8 cellular contexts compared by ENCODE assay signal in the genomic region with DNA sequence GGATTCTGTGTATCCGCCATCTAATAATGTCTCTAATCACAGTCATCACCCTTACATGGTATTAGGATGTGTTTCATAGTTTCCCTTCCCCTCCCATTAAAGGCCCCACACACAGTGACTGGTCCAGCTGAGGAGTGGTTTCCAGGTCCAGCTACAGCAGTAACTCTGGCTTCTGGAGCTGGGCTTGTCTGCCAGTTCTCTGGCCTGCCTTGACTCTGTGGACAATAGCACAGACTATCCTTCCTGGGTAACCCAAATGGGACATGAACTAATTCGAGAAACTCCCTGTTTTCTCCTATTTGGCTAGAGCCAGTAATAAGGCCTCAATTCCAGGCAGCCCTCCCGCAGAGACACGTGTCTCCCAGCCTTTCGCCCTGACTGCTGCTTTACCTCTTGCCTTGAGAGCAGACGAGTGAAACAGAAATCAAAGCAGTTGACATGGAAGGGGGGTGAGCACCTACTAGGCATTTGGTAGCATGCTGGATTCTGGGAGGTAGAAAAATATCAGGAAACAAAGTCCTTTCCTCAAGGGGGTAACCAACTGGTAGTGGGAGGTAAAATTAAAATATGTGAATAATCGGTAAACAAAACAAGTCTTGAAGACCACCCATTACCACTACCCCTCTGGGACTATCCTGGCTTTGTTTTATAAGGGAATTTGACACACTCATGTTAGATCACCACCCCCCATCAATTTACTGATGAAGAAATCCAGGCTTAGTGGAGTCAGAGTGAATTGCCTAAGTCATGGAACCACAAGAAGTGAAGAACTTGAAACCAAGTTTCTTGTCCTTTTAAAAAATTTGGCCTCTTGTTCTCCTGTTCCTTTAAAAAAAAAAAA.
DNase-seq lines count a peak whose midpoint lies in the region; ATAC-seq lines count a peak whose summit lies in the region.

No MANE protein-coding gene starts in this region.

- DNase-seq in Ammon's horn (ENCODE audit: low spot score) (peak; percentile 83), anterior cingulate cortex (lab: John Stamatoyannopoulos, UW) (peak in 51 of 58 donors; percentile 3 to 93 (median 52)), hippocampal formation (lab: John Stamatoyannopoulos, UW) (peak; percentile 45 to 79)
- no peak for DNase-seq in effector CD4-positive, alpha-beta T cell

- H3K36me3 ChIP-seq in HUES48 (ENCODE audit: control insufficient read depth, insufficient read depth, low read length) (peaks cover 4% of the 10 kb centered on the region; the same call in 1 of the 2 replicates), rectal smooth muscle tissue (ENCODE audit: control insufficient read depth, insufficient read depth, low read length) (no peaks in the 10 kb centered on the region)

- H3K27me3 ChIP-seq in HUES48 (ENCODE audit: control insufficient read depth, insufficient read depth, low read length): no peaks in the 10 kb centered on the region
- H3K27me3 ChIP-seq in rectal smooth muscle tissue (ENCODE audit: control insufficient read depth, insufficient read depth, low read length): no peaks in the 10 kb centered on the region

- H3K27ac ChIP-seq in HUES48 (ENCODE audit: low read depth, low read length): peak overlapping the region; percentile 94
- peak overlapping the region; percentile 98 for H3K27ac ChIP-seq in rectal smooth muscle tissue (ENCODE audit: low read depth, low read length)

- H3K4me3 ChIP-seq in HUES48 (ENCODE audit: low read depth, low read length) (peak overlapping the region; percentile 87), rectal smooth muscle tissue (ENCODE audit: low read length) (peak overlapping the region; percentile 69)

- ATAC-seq in GM19467 (IDR thresholded peaks at IDR 0.05; ENCODE audit: unreplicated experiment) (no peak), HG03342 (IDR thresholded peaks at IDR 0.05; ENCODE audit: unreplicated experiment) (no peak)

- no peak overlapping the region for H3K9ac ChIP-seq in HUES48 (ENCODE audit: low read depth, low read length)
- H3K9ac ChIP-seq in rectal smooth muscle tissue (ENCODE audit: low read length): peak overlapping the region; percentile 74

- H3K9me3 ChIP-seq in HUES48 (ENCODE audit: control insufficient read depth, insufficient read depth, low read length): no peaks in the 10 kb centered on the region

- peaks cover 38% of the 10 kb centered on the region for H3K4me1 ChIP-seq in HUES48 (ENCODE audit: control insufficient read depth, insufficient read depth, low read length)
- H3K4me1 ChIP-seq in rectal smooth muscle tissue (ENCODE audit: control insufficient read depth, insufficient read depth, low read length): peaks cover 49% of the 10 kb centered on the region
